Comparison of ENCODE assay signal across 9 cellular contexts in genomic region chr2:233063269-233063975, GRCh38. TPM values are rescaled to one million over a fixed set of nuclear protein-coding genes. Genes with fewer than 3 reads are reported as not detected.
DNase-seq lines count a peak whose midpoint lies in the region; ATAC-seq and TF ChIP-seq lines count a peak whose summit lies in the region.
"Had no signal": no experiment of that assay in that cellular context is flagged by ENCODE, and none has a peak within 500 bp of the region (broad histone marks: within the 10 kb centered on the region; RNA-seq: fewer than 3 reads in every experiment).

No MANE protein-coding gene starts in this region.

- H3K27me3 ChIP-seq in GM06990 (replicated peaks; ENCODE audit: control insufficient read depth, insufficient read depth, low read length): no peaks in the 10 kb centered on the region
- no peaks in the 10 kb centered on the region for H3K27me3 ChIP-seq in brain microvascular endothelial cell (replicated peaks)
- H3K27me3 ChIP-seq in gastroesophageal sphincter: no peaks in the 10 kb centered on the region

- peaks cover 0 to 47% (median 3%) of the 10 kb centered on the region in 3 donors for H3K4me1 ChIP-seq in gastroesophageal sphincter

- H3K27ac ChIP-seq in brain microvascular endothelial cell: no peak overlapping the region
- peak overlapping the region in 2 of 4 donors; percentile 19 to 77 for H3K27ac ChIP-seq in gastroesophageal sphincter

- H3K4me3 ChIP-seq in GM06990 (replicated peaks; ENCODE audit: low read depth, low read length) (peak overlapping the region; percentile 99), brain microvascular endothelial cell (ENCODE audit: low read depth, low read length) (no peak overlapping the region), gastroesophageal sphincter (peak overlapping the region in 1 of 2 donors; percentile 50)

- TF ChIP-seq CTCF in GM06990 (IDR thresholded peaks at IDR 0.05; ENCODE audit: insufficient read depth, low read length, poor library complexity, severe bottlenecking) (peak; percentile 42), brain microvascular endothelial cell (IDR thresholded peaks at IDR 0.05; ENCODE audit: low read depth, low read length, missing control alignments) (peak; percentile 31), gastroesophageal sphincter (IDR thresholded peaks at IDR 0.05) (no peak), mesothelial cell of epicardium (IDR thresholded peaks at IDR 0.05; ENCODE audit: unreplicated experiment) (no peak)

- ATAC-seq in GM19324 (IDR thresholded peaks at IDR 0.05; ENCODE audit: low FRiP score, unreplicated experiment) (peak; percentile 48), HG03280 (IDR thresholded peaks at IDR 0.05; ENCODE audit: unreplicated experiment) (peak; percentile 41), gastroesophageal sphincter (no peak)
- ATAC-seq in stimulated activated naive CD8-positive, alpha-beta T cell treated with anti-CD3 and anti-CD28 coated beads, Interleukin-15, amount 100 ng/mL, for 72 hours: no peak

- H3K4me1 Mint-ChIP-seq in stimulated activated naive CD8-positive, alpha-beta T cell treated with anti-CD3 and anti-CD28 coated beads, Interleukin-15, amount 100 ng/mL, for 72 hours: peaks cover 70% of the 10 kb centered on the region
- H3K4me1 Mint-ChIP-seq in mesothelial cell of epicardium: no peaks in the 10 kb centered on the region

- H3K9me3 ChIP-seq in gastroesophageal sphincter: no peaks in the 10 kb centered on the region

- no peaks in the 10 kb centered on the region for H3K27me3 Mint-ChIP-seq in stimulated activated naive CD8-positive, alpha-beta T cell treated with anti-CD3 and anti-CD28 coated beads, Interleukin-15, amount 100 ng/mL, for 72 hours
- no peaks in the 10 kb centered on the region for H3K27me3 Mint-ChIP-seq in mesothelial cell of epicardium (ENCODE audit: low read depth)

- WGBS in gastroesophageal sphincter (ENCODE audit: low coverage in 1 of 2), 2 donors: 20% methylated on average over 1 of the region's 13 CpGs; no CpG with 5 or more reads in 1 of the 2 donors

- DNase-seq in GM06990 (ENCODE audit: extremely low read depth, insufficient read length) (peak; percentile 61), brain microvascular endothelial cell (no peak), mesothelial cell of epicardium (ENCODE audit: low spot score in 2 of 2, unreplicated experiment in 2 of 2) (no peak), mucosa of gallbladder (ENCODE audit: low spot score) (no peak)
- DNase-seq in stimulated activated naive CD8-positive, alpha-beta T cell treated with anti-CD3 and anti-CD28 coated beads, Interleukin-15, amount 100 ng/mL, for 72 hours: peak in 1 of 2 donors; percentile 38

- TF ChIP-seq POLR2A in gastroesophageal sphincter (IDR thresholded peaks at IDR 0.05): no peak

- no peak for TF ChIP-seq EP300 in gastroesophageal sphincter (IDR thresholded peaks at IDR 0.05)

- H3K36me3 Mint-ChIP-seq in mesothelial cell of epicardium: no peaks in the 10 kb centered on the region

- H3K27ac Mint-ChIP-seq in stimulated activated naive CD8-positive, alpha-beta T cell treated with anti-CD3 and anti-CD28 coated beads, Interleukin-15, amount 100 ng/mL, for 72 hours: peak overlapping the region in 1 of 2 donors; percentile 15
- no peak overlapping the region for H3K27ac Mint-ChIP-seq in mesothelial cell of epicardium

- H3K4me3 Mint-ChIP-seq in stimulated activated naive CD8-positive, alpha-beta T cell treated with anti-CD3 and anti-CD28 coated beads, Interleukin-15, amount 100 ng/mL, for 72 hours: peak overlapping the region; percentile 96
- no peak overlapping the region for H3K4me3 Mint-ChIP-seq in mesothelial cell of epicardium

- in situ Hi-C loops in brain microvascular endothelial cell (cut with HindIII; ENCODE audit: low pct_ligation_motif_present, low sequenced_read_pairs): no loop called here

- no peaks in the 10 kb centered on the region for H3K9me3 Mint-ChIP-seq in stimulated activated naive CD8-positive, alpha-beta T cell treated with anti-CD3 and anti-CD28 coated beads, Interleukin-15, amount 100 ng/mL, for 72 hours
- peaks cover 4% of the 10 kb centered on the region for H3K9me3 Mint-ChIP-seq in mesothelial cell of epicardium

- H3K36me3 ChIP-seq in GM06990 (ENCODE audit: control insufficient read depth, insufficient read depth, low read length): peaks cover 28% of the 10 kb centered on the region
- no peaks in the 10 kb centered on the region for H3K36me3 ChIP-seq in brain microvascular endothelial cell (replicated peaks)
- no peaks in the 10 kb centered on the region for H3K36me3 ChIP-seq in gastroesophageal sphincter

RNA-seq across cellular contexts. Expression of gene INPP5D, which starts 3.3 kb away (rescaled TPM):
- total RNA-seq in gastroesophageal sphincter: 10 to 100 TPM in 2 of 4 donors, 1 to 10 TPM in 2; 6.5 to 12.4 (median 9.3) TPM
- 8.9 to 9.4 TPM (median 9.2 TPM) in 3 replicates for total RNA-seq in mesothelial cell of epicardium
- total RNA-seq in mucosa of gallbladder: 30.4 TPM

RNA-seq across cellular contexts. Expression of gene NEU2, which starts 30.9 kb away (rescaled TPM):
- not detected for total RNA-seq in gastroesophageal sphincter
- total RNA-seq in mesothelial cell of epicardium: not detected in 3 replicates
- total RNA-seq in mucosa of gallbladder: not detected
- total RNA-seq: fibroblast of lung had no signal

RNA-seq across cellular contexts. Expression of gene NGEF, which starts 50.4 kb away (rescaled TPM):
- total RNA-seq in gastroesophageal sphincter (under 1 TPM in 3 of 4 donors, not detected in 1; 0.40 to 0.49 (median 0.46) TPM), mesothelial cell of epicardium (0.51 to 1.3 TPM (median 1.3 TPM) in 3 replicates), mucosa of gallbladder (12.0 TPM)

Comparison
In these comparisons a context has a peak if more than half of its experiments do, and no peak if none do; other contexts are left out.
1. CTCF ChIP-seq: peak in GM06990 (single experiment) and brain microvascular endothelial cell (single experiment); none in gastroesophageal sphincter (0 of 4) and mesothelial cell of epicardium (single experiment).
2. ATAC-seq: peak in GM19324 (single experiment) and HG03280 (single experiment); none in stimulated activated naive CD8-positive, alpha-beta T cell treated with anti-CD3 and anti-CD28 coated beads, Interleukin-15, amount 100 ng/mL, for 72 hours (single experiment) and gastroesophageal sphincter (single experiment).